Comparison of ENCODE assay signal across 19 cellular contexts in genomic region chr13:35225582-35225981, GRCh38.
"Had no signal": no experiment of that assay in that cellular context is flagged by ENCODE, and none has a peak within 500 bp of the region (broad histone marks: within the 10 kb centered on the region; RNA-seq: fewer than 3 reads in every experiment).

No MANE protein-coding gene starts in this region.

- H3K27me3 Mint-ChIP-seq: memory B cell; natural killer cell treated with Interleukin-12 subunit alpha and Interleukin-12 subunit beta and Interleukin-15 and Interleukin-18, amount 100 ng/mL, for 72 hours had no signal

- DNase-seq: colonic mucosa; effector CD8-positive, alpha-beta T cell; heart left ventricle; hippocampal formation; immature natural killer cell; left ventricle myocardium inferior; lower lobe of right lung; midbrain; psoas muscle; right cardiac atrium; small intestine; stimulated activated CD4-positive, alpha-beta T cell treated with anti-CD3 and anti-CD28 coated beads, Interleukin-12 subunit alpha, Interleukin-12 subunit beta, amount 100 ng/mL, for 4 hours; stimulated activated naive CD4-positive, alpha-beta T cell; stomach; substantia nigra; trophoblast cell had no signal

- H3K4me3 Mint-ChIP-seq: immature natural killer cell; memory B cell; natural killer cell treated with Interleukin-12 subunit alpha and Interleukin-12 subunit beta and Interleukin-15 and Interleukin-18, amount 100 ng/mL, for 72 hours had no signal

- H3K27ac Mint-ChIP-seq: immature natural killer cell; memory B cell; natural killer cell treated with Interleukin-12 subunit alpha and Interleukin-12 subunit beta and Interleukin-15 and Interleukin-18, amount 100 ng/mL, for 72 hours had no signal

- ATAC-seq: esophagus mucosa; heart left ventricle; lower lobe of right lung; natural killer cell treated with Interleukin-12 subunit alpha and Interleukin-12 subunit beta and Interleukin-15 and Interleukin-18, amount 100 ng/mL, for 72 hours; psoas muscle; right cardiac atrium had no signal

- H3K36me3 Mint-ChIP-seq: immature natural killer cell; natural killer cell treated with Interleukin-12 subunit alpha and Interleukin-12 subunit beta and Interleukin-15 and Interleukin-18, amount 100 ng/mL, for 72 hours had no signal

- H3K4me1 Mint-ChIP-seq: immature natural killer cell, memory B cell had no signal
